In genomic region chr1:204506091-204506968, GRCh38 we compare ENCODE assay signal across 8 cellular contexts. TPM values are rescaled to one million over a fixed set of nuclear protein-coding genes. Genes with fewer than 3 reads are reported as not detected.
A peak's percentile ranks its signal among the peaks of the same experiment; 100 is the strongest.
DNase-seq lines count a peak whose midpoint lies in the region; ATAC-seq and FAIRE-seq lines count a peak whose summit lies in the region.

No MANE protein-coding gene starts in this region.

- H3K9me3 Mint-ChIP-seq in activated naive CD8-positive, alpha-beta T cell treated with anti-CD3 and anti-CD28 coated beads, Interleukin-2, amount 50 U/mL, for 24 hours, result no peaks in the 10 kb centered on the region

- peak overlapping the region; percentile 89 for H3K4me3 ChIP-seq in SK-N-MC

- ATAC-seq in HG02610 (IDR thresholded peaks at IDR 0.05; ENCODE audit: unreplicated experiment), result peak; percentile 72
- ATAC-seq in activated naive CD8-positive, alpha-beta T cell treated with anti-CD3 and anti-CD28 coated beads, Interleukin-2, amount 50 U/mL, for 24 hours, result peak; percentile 93
- ATAC-seq in left cardiac atrium, result peak; percentile 77 to 94

- peaks cover 4% of the 10 kb centered on the region for H3K27me3 Mint-ChIP-seq in activated naive CD8-positive, alpha-beta T cell treated with anti-CD3 and anti-CD28 coated beads, Interleukin-2, amount 50 U/mL, for 24 hours

- peaks cover 28% of the 10 kb centered on the region for H3K4me1 Mint-ChIP-seq in activated naive CD8-positive, alpha-beta T cell treated with anti-CD3 and anti-CD28 coated beads, Interleukin-2, amount 50 U/mL, for 24 hours

- H3K36me3 ChIP-seq in SK-N-MC (ENCODE audit: insufficient read depth, low read length), result no peaks in the 10 kb centered on the region

- no peaks in the 10 kb centered on the region for H3K9me3 ChIP-seq in SK-N-MC (ENCODE audit: low read depth, low read length)

- H3K27ac Mint-ChIP-seq in activated naive CD8-positive, alpha-beta T cell treated with anti-CD3 and anti-CD28 coated beads, Interleukin-2, amount 50 U/mL, for 24 hours, result peak overlapping the region; percentile 98

- peaks cover 5% of the 10 kb centered on the region for H3K36me3 Mint-ChIP-seq in activated naive CD8-positive, alpha-beta T cell treated with anti-CD3 and anti-CD28 coated beads, Interleukin-2, amount 50 U/mL, for 24 hours (ENCODE audit: low read depth)

- intact Hi-C loops in left cardiac atrium (cut with DNase I), result no loop called here

- no peak for FAIRE-seq in urothelium cell line (lab: Jason Lieb, UNC)

- peak overlapping the region; percentile 86 for H3K4me3 Mint-ChIP-seq in activated naive CD8-positive, alpha-beta T cell treated with anti-CD3 and anti-CD28 coated beads, Interleukin-2, amount 50 U/mL, for 24 hours

- DNase-seq in GDM1 (lab: John Stamatoyannopoulos, UW) (peak; percentile 63), NCI-H1048 (lab: John Stamatoyannopoulos, UW) (peak; percentile 84), SK-N-MC (ENCODE audit: low read depth, low spot score) (peak; percentile 92), left cardiac atrium (peak; percentile 73), pons (ENCODE audit: low spot score) (peak; percentile 90), urothelium cell line (ENCODE audit: low spot score) (peak; percentile 47)
- DNase-seq in activated naive CD8-positive, alpha-beta T cell treated with anti-CD3 and anti-CD28 coated beads, Interleukin-2, amount 50 U/mL, for 24 hours, result peak; percentile 76

- H3K9ac ChIP-seq in SK-N-MC (ENCODE audit: insufficient read length), result peak overlapping the region; percentile 70

- peak overlapping the region; percentile 99 for H3K27ac ChIP-seq in SK-N-MC

RNA-seq across cellular contexts. Expression of gene MDM4, which starts 9.9 kb away (rescaled TPM):
- total RNA-seq in left cardiac atrium, result 10 to 100 TPM; 34.7 to 41.7 TPM

RNA-seq across cellular contexts. Expression of gene PIK3C2B, which starts 11.7 kb away (rescaled TPM):
- total RNA-seq in left cardiac atrium, result 10 to 100 TPM; 21.2 to 21.7 TPM

Comparison
In these comparisons a context has a peak if more than half of its experiments do, and no peak if none do; other contexts are left out.
1. Peak in every context shown above with its lines: DNase-seq, ATAC-seq, H3K4me3 ChIP-seq and H3K27ac ChIP-seq.